In the genomic region with DNA sequence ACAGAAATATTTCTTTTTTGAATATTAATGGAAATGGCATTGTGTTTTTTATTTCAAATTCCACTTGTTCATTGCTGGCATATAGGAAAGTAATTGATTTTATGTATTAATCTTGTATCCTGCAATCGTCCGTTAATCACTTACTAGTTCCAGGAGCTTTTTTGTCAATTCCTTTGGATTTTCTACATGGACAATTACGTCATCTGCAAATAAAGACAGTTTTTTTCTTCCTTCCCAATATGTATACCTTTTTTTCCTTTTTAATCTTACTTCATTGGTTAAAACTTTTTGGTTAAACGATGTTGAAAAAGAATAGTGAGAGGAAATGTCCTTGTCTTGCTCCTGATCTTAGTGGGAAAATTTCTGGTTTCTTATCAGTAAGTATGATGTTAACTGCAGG, we compare ENCODE assay signal across 12 cellular contexts. TPM values are rescaled to one million over a fixed set of nuclear protein-coding genes. Genes with fewer than 3 reads are reported as not detected.
"Had no signal": no experiment of that assay in that cellular context is flagged by ENCODE, and none has a peak within 500 bp of the region (broad histone marks: within the 10 kb centered on the region; RNA-seq: fewer than 3 reads in every experiment).

No MANE protein-coding gene starts in this region.

- H3K36me3 ChIP-seq: HAP-1 had no signal

- H3K4me1 ChIP-seq: HAP-1 had no signal

- H3K9ac ChIP-seq: GM23248 had no signal

- DNase-seq: GM23248, GOT3, H7, H9, HCEC 1CT, HFFc6 had no signal

- H3K9me3 ChIP-seq: HAP-1 had no signal

- H3K4me3 ChIP-seq: GM23248, GM23338, HAP-1 had no signal

- FAIRE-seq: H1, H54 had no signal

- H3K4me2 ChIP-seq: GM23338 had no signal

- H3K27ac ChIP-seq: GM23248 had no signal

- H2AFZ ChIP-seq: GM23248, GM23338 had no signal

- ATAC-seq: GM23338, HCT116 had no signal

RNA-seq across cellular contexts. Expression of a gene that starts 1.5 kb away (rescaled TPM):
- total RNA-seq: GM23248, GM23338, H1, H4, H7, H9, HFFc6 had no signal
- polyA plus RNA-seq: GM23248, GM23338, H1 had no signal

RNA-seq across cellular contexts. Expression of a gene that starts 6.5 kb away (rescaled TPM):
- total RNA-seq: GM23248, GM23338, H1, H4, H7, H9, HFFc6 had no signal
- polyA plus RNA-seq: GM23248, GM23338, H1 had no signal
